30 cellular contexts compared by ENCODE assay signal in genomic region chr5:117039035-117039434, GRCh38.
DNase-seq lines count a peak whose midpoint lies in the region; FAIRE-seq and TF ChIP-seq lines count a peak whose summit lies in the region.
"Had no signal": no experiment of that assay in that cellular context is flagged by ENCODE, and none has a peak within 500 bp of the region (broad histone marks: within the 10 kb centered on the region; RNA-seq: fewer than 3 reads in every experiment).

No MANE protein-coding gene starts in this region.

- no peak overlapping the region for H2BK15ac ChIP-seq in H1 (ENCODE audit: low read length)

- no peaks in the 10 kb centered on the region for H4K20me1 ChIP-seq in H1 (replicated peaks in 1 of 2; ENCODE audit: control insufficient read depth in 1 of 2, insufficient read depth in 2 of 2, low read length in 2 of 2)
- H4K20me1 ChIP-seq: BLaER1; BLaER1 treated with 17β-estradiol and CSF1 and Interleukin-3, amounts not matched to agents 10 nM and 100 nM had no signal

- no peak overlapping the region for H4K91ac ChIP-seq in H1 (replicated peaks; ENCODE audit: insufficient read length, low read length)

- no peak overlapping the region for H3K14ac ChIP-seq in H1 (ENCODE audit: insufficient read length)

- no peak overlapping the region for H4K5ac ChIP-seq in H1 (ENCODE audit: insufficient read length, low read depth, low read length)

- TF ChIP-seq POLR2A in H1 (IDR thresholded peaks at IDR 0.05; ENCODE audit: control extremely low read depth in 1 of 2, low read depth in 2 of 2, low read length in 2 of 2), result no peak

- H2BK12ac ChIP-seq in H1 (ENCODE audit: low read depth, low read length), result no peak overlapping the region

- no peak overlapping the region for H3K4me2 ChIP-seq in H1 (ENCODE audit: insufficient read depth in 1 of 2, low read depth in 2 of 2, low read length in 2 of 2)
- H3K4me2 ChIP-seq: A549; BLaER1; BLaER1 treated with 17β-estradiol and CSF1 and Interleukin-3, amounts not matched to agents 10 nM and 100 nM had no signal

- TF ChIP-seq EP300 in H1 (IDR thresholded peaks at IDR 0.05; ENCODE audit: borderline replicate concordance in 1 of 2, low read depth in 2 of 2, low read length in 2 of 2), result no peak

- H3K4ac ChIP-seq in H1 (replicated peaks; ENCODE audit: insufficient read length, low read depth, low read length), result no peak overlapping the region

- no peak overlapping the region for H2AFZ ChIP-seq in H1 (ENCODE audit: low read length)

- POLR2A ChIA-PET in HEK293 (lab: Yijun Ruan, JAX), result no interaction called here
- POLR2A ChIA-PET in H1 (lab: Charles Lee; ENCODE audit: partially characterized antibody), result no interaction called here

- H3K4me1 ChIP-seq in HEK293 (ENCODE audit: control insufficient read depth, insufficient read depth, low read length) (no peaks in the 10 kb centered on the region), H1 (replicated peaks in 1 of 4; ENCODE audit: control insufficient read depth in 3 of 4, insufficient read depth in 4 of 4, low read length in 3 of 4) (peaks cover 0 to 8% (median 4%) of the 10 kb centered on the region in 4 experiments; a peak in 2 of 7 replicates)
- H3K4me1 ChIP-seq: A549; BE2C; BLaER1; BLaER1 treated with 17β-estradiol and CSF1 and Interleukin-3, amounts not matched to agents 10 nM and 100 nM; Caco-2 had no signal

- H3K27ac ChIP-seq in HEK293 (ENCODE audit: extremely low read depth, low read depth, low read length) (no peak overlapping the region), H1 (ENCODE audit: low read depth, low read length) (no peak overlapping the region)
- H3K27ac ChIP-seq: 22Rv1; A549; BLaER1; BLaER1 treated with 17β-estradiol and CSF1 and Interleukin-3, amounts not matched to agents 10 nM and 100 nM; C4-2B had no signal

- H3K23ac ChIP-seq in H1 (ENCODE audit: insufficient read length), result no peak overlapping the region

- peak overlapping the region; percentile 3; the same call in 1 of the 2 replicates for H2BK5ac ChIP-seq in H1 (ENCODE audit: low read depth, low read length)

- no peaks in the 10 kb centered on the region for H3K79me1 ChIP-seq in H1 (ENCODE audit: low read depth, low read length)

- H3K18ac ChIP-seq in H1 (ENCODE audit: extremely low read depth, low read length), result no peak overlapping the region

- FAIRE-seq in H1 (lab: Jason Lieb, UNC), result no peak
- FAIRE-seq: A204.1, A549 had no signal

- no peak overlapping the region for H2BK120ac ChIP-seq in H1 (replicated peaks; ENCODE audit: low read depth, low read length)

- H3K23me2 ChIP-seq in H1 (ENCODE audit: low read depth, low read length), result no peaks in the 10 kb centered on the region; the same call in 1 of the 2 replicates

- no peak for DNase-seq in H1 (ENCODE audit: low read depth in 1 of 2, low spot score in 2 of 2)
- DNase-seq in NCI-H2227 (lab: John Stamatoyannopoulos, UW; ENCODE audit: unreplicated experiment), result no peak
- no peak for DNase-seq in anterior cingulate cortex (lab: John Stamatoyannopoulos, UW)
- DNase-seq: 8988T; ACHN; AML-193; BE2C; C1 segment of cervical spinal cord; Caco-2; Calu3; CD4-positive, alpha-beta memory T cell; CD4-positive, alpha-beta T cell; CD4-positive, CD25-positive, alpha-beta regulatory T cell; CD8-positive, alpha-beta memory T cell; CD8-positive, alpha-beta T cell; COR-L47; DMS 273 treated with DMSO at 0.1 percent for 48 hours; DMS153; DMS53; DMS79; DMS79 treated with DMSO at 0.1 percent for 48 hours; DND-41; EL had no signal

- H3K4me3 ChIP-seq in HEK293 (ENCODE audit: low read depth, low read length) (no peak overlapping the region), H1 (ENCODE audit: extremely low read depth in 1 of 4, insufficient read depth in 2 of 4, low read depth in 3 of 4, low read length in 4 of 4) (no peak overlapping the region)
- H3K4me3 ChIP-seq: A549; BLaER1; BLaER1 treated with 17β-estradiol and CSF1 and Interleukin-3, amounts not matched to agents 10 nM and 100 nM had no signal

- no peak for TF ChIP-seq RAD21 in H1 (IDR thresholded peaks at IDR 0.05 in 1 of 2, conservative IDR thresholded peaks at IDR 0.05 in 1 of 2; ENCODE audit: low read depth in 2 of 2, low read length in 2 of 2)

- H2BK20ac ChIP-seq in H1 (ENCODE audit: low read length), result no peak overlapping the region

- H4K8ac ChIP-seq in H1 (ENCODE audit: extremely low read depth, insufficient read depth, low read length), result no peak overlapping the region

- no peak overlapping the region for H2AK5ac ChIP-seq in H1 (ENCODE audit: low read depth, low read length)

- no peaks in the 10 kb centered on the region for H3K36me3 ChIP-seq in HEK293 (ENCODE audit: control insufficient read depth in 2 of 2, insufficient read depth in 1 of 2, low read length in 2 of 2)
- H3K36me3 ChIP-seq in H1 (ENCODE audit: control insufficient read depth in 2 of 4, insufficient read depth in 4 of 4, low read length in 3 of 4), result no peaks in the 10 kb centered on the region
- H3K36me3 ChIP-seq: BE2C; BLaER1; BLaER1 treated with 17β-estradiol and CSF1 and Interleukin-3, amounts not matched to agents 10 nM and 100 nM had no signal

- no peak overlapping the region for H3K9ac ChIP-seq in H1 (replicated peaks in 1 of 4; ENCODE audit: extremely low read depth in 1 of 4, low read depth in 3 of 4, low read length in 3 of 4)
- H3K9ac ChIP-seq: BLaER1; BLaER1 treated with 17β-estradiol and CSF1 and Interleukin-3, amounts not matched to agents 10 nM and 100 nM had no signal

- H3K9me3 ChIP-seq in HEK293 (ENCODE audit: control insufficient read depth, insufficient read depth, low read depth, low read length) (no peaks in the 10 kb centered on the region), H1 (ENCODE audit: insufficient read depth in 2 of 2, low read depth in 1 of 2, low read length in 1 of 2) (no peaks in the 10 kb centered on the region)
- H3K9me3 ChIP-seq: A549; BE2C; BLaER1; BLaER1 treated with 17β-estradiol and CSF1 and Interleukin-3, amounts not matched to agents 10 nM and 100 nM; Caco-2 had no signal

- no peak for TF ChIP-seq CTCF in HEK293 (tag by site-specific recombination; IDR thresholded peaks at IDR 0.05)
- TF ChIP-seq CTCF in H1 (IDR thresholded peaks at IDR 0.05; ENCODE audit: control extremely low read depth in 1 of 3, insufficient read depth in 1 of 3, low read depth in 1 of 3, low read length in 3 of 3), result no peak

- CTCF ChIA-PET in HEK293 (lab: Yijun Ruan, JAX), result no interaction called here
- CTCF ChIA-PET in H1 (lab: Charles Lee; ENCODE audit: partially characterized antibody), result no interaction called here

- H3K56ac ChIP-seq in H1 (replicated peaks; ENCODE audit: insufficient read length, low read depth, low read length), result no peak overlapping the region

- H3K79me2 ChIP-seq in H1 (ENCODE audit: control insufficient read depth in 1 of 2, insufficient read depth in 2 of 2, low read length in 2 of 2), result no peaks in the 10 kb centered on the region

- no peaks in the 10 kb centered on the region for H3K27me3 ChIP-seq in H1 (replicated peaks in 1 of 4; ENCODE audit: control insufficient read depth in 3 of 4, extremely low read depth in 1 of 4, insufficient read depth in 3 of 4, low read length in 3 of 4)
- H3K27me3 ChIP-seq: BE2C; BLaER1; BLaER1 treated with 17β-estradiol and CSF1 and Interleukin-3, amounts not matched to agents 10 nM and 100 nM had no signal

TF ChIP-seq in HEK293, 187 proteins besides CTCF, POLR2A, EP300 and RAD21:
- TF ChIP-seq ZNF549 (tag by site-specific recombination; IDR thresholded peaks at IDR 0.05), result peak; percentile 93
- no peak for TF ChIP-seq ZNF654 (tag by site-specific recombination; IDR thresholded peaks at IDR 0.05; ENCODE audit: low read depth)

TF ChIP-seq in H1, 55 proteins besides CTCF, POLR2A, EP300 and RAD21:
- TF ChIP-seq SAP30 (IDR thresholded peaks at IDR 0.05; ENCODE audit: insufficient read depth, insufficient replicate concordance, low read length) (no peak), SIX5 (IDR thresholded peaks at IDR 0.05; ENCODE audit: low read depth, low read length) (no peak), E2F6 (IDR thresholded peaks at IDR 0.05) (no peak), JUND (IDR thresholded peaks at IDR 0.05; ENCODE audit: low read length) (no peak), EZH2 (IDR thresholded peaks at IDR 0.05; ENCODE audit: low read depth, low read length, severe bottlenecking) (no peak), YY1 (IDR thresholded peaks at IDR 0.05; ENCODE audit: low read depth, low read length) (no peak), CBX8 (IDR thresholded peaks at IDR 0.05; ENCODE audit: borderline replicate concordance, low read depth, low read length) (no peak), POU5F1 (IDR thresholded peaks at IDR 0.05; ENCODE audit: low read depth, low read length) (no peak), MAFK (IDR thresholded peaks at IDR 0.05; ENCODE audit: low read depth, low read length) (no peak), RNF2 (IDR thresholded peaks at IDR 0.05; ENCODE audit: borderline replicate concordance, low read depth, low read length, missing control alignments, poor library complexity, severe bottlenecking) (no peak), KDM1A (IDR thresholded peaks at IDR 0.05; ENCODE audit: borderline replicate concordance, low read length) (no peak), RFX5 (IDR thresholded peaks at IDR 0.05; ENCODE audit: borderline replicate concordance, low read depth, low read length) (no peak), TBP (IDR thresholded peaks at IDR 0.05; ENCODE audit: low read depth, low read length) (no peak), POLR2AphosphoS5 (IDR thresholded peaks at IDR 0.05; ENCODE audit: low read depth, low read length) (no peak)
